ENCODE assay signal across 16 cellular contexts in genomic region chr18:22681912-22682311, GRCh38.
DNase-seq lines count a peak whose midpoint lies in the region; ATAC-seq and TF ChIP-seq lines count a peak whose summit lies in the region.
"Had no signal": no experiment of that assay in that cellular context is flagged by ENCODE, and none has a peak within 500 bp of the region (broad histone marks: within the 10 kb centered on the region; RNA-seq: fewer than 3 reads in every experiment).

No MANE protein-coding gene starts in this region.

- no peak overlapping the region for H3K27ac Mint-ChIP-seq in GM23338
- peak overlapping the region; percentile 52 for H3K27ac Mint-ChIP-seq in chondrocyte (ENCODE audit: unreplicated experiment)
- H3K27ac Mint-ChIP-seq: CD4-positive, alpha-beta T cell had no signal

- no peak overlapping the region for H3K4me3 ChIP-seq in GM23338
- H3K4me3 ChIP-seq in stomach, result no peak overlapping the region
- no peak overlapping the region for H3K4me3 ChIP-seq in MG63
- H3K4me3 ChIP-seq: HAP-1 had no signal

- TF ChIP-seq POLR2A in stomach (IDR thresholded peaks at IDR 0.05), result no peak

- 0 out of 2 replicates have a peak, but pooled peaks cover 4% of the 10 kb centered on the region for H3K9me2 ChIP-seq in GM23338 (ENCODE audit: insufficient read depth)

- no peaks in the 10 kb centered on the region for H3K79me2 ChIP-seq in GM23338 (replicated peaks; ENCODE audit: insufficient read depth)

- H3K4me1 ChIP-seq in GM23338 (ENCODE audit: insufficient read depth) (no peaks in the 10 kb centered on the region), stomach (peaks cover 6 to 50% (median 41%) of the 10 kb centered on the region in 4 donors)
- H3K4me1 ChIP-seq: BE2C, HAP-1 had no signal

- H3K9me3 ChIP-seq in stomach (no peaks in the 10 kb centered on the region), MG63 (no peaks in the 10 kb centered on the region)
- H3K9me3 ChIP-seq: BE2C, HAP-1 had no signal

- H3K27me3 Mint-ChIP-seq in GM23338 (ENCODE audit: insufficient read depth, low read depth, poor library complexity) (no peaks in the 10 kb centered on the region), chondrocyte (ENCODE audit: low read depth) (no peaks in the 10 kb centered on the region)

- peaks cover 2% of the 10 kb centered on the region; the same call in 1 of the 3 replicates for H3K36me3 Mint-ChIP-seq in GM23338 (ENCODE audit: low read depth)
- H3K36me3 Mint-ChIP-seq in chondrocyte (ENCODE audit: low read depth), result no peaks in the 10 kb centered on the region

- intact Hi-C loops in stomach (cut with DNase I; ENCODE audit: low total_unique reads), result no loop called here

- 21 to 32% (median 27%) methylated on average over 2 of the region's 2 CpGs for WGBS in stomach, 5 donors

- H2AFZ ChIP-seq in GM23338, result peak overlapping the region; percentile 76

- no peaks in the 10 kb centered on the region for H3K4me1 Mint-ChIP-seq in GM23338
- peaks cover 26% of the 10 kb centered on the region for H3K4me1 Mint-ChIP-seq in chondrocyte (ENCODE audit: low read depth)

- H3K9me3 Mint-ChIP-seq in GM23338 (peaks cover 7% of the 10 kb centered on the region; the same call in 2 of the 3 replicates), chondrocyte (ENCODE audit: low read depth) (peaks cover 4% of the 10 kb centered on the region)
- H3K9me3 Mint-ChIP-seq: CD4-positive, alpha-beta T cell had no signal

- H4K20me1 ChIP-seq in GM23338 (replicated peaks; ENCODE audit: insufficient read depth), result no peaks in the 10 kb centered on the region

- no peaks in the 10 kb centered on the region for H3F3A ChIP-seq in GM23338 (replicated peaks; ENCODE audit: low read depth)

- no peak overlapping the region for H3K4me2 ChIP-seq in GM23338

- H3K4me3 Mint-ChIP-seq in GM23338 (no peak overlapping the region), chondrocyte (ENCODE audit: unreplicated experiment) (no peak overlapping the region)
- H3K4me3 Mint-ChIP-seq: CD4-positive, alpha-beta T cell had no signal

- H3K36me3 ChIP-seq in GM23338 (ENCODE audit: insufficient read depth) (no peaks in the 10 kb centered on the region), stomach (no peaks in the 10 kb centered on the region), MG63 (no peaks in the 10 kb centered on the region)
- H3K36me3 ChIP-seq: BE2C, HAP-1 had no signal

- TF ChIP-seq CTCF in GM23338 (conservative IDR thresholded peaks at IDR 0.05; ENCODE audit: low read depth in 2 of 2) (no peak), chondrocyte (IDR thresholded peaks at IDR 0.05) (no peak), stomach (IDR thresholded peaks at IDR 0.05) (no peak)

- no peak for TF ChIP-seq EP300 in stomach (IDR thresholded peaks at IDR 0.05)

- no peak for ATAC-seq in GM23338
- no peak for ATAC-seq in GM18858 (IDR thresholded peaks at IDR 0.05; ENCODE audit: unreplicated experiment)

- DNase-seq in GM23338 (ENCODE audit: low spot score) (no peak), chondrocyte (ENCODE audit: low spot score) (no peak), left kidney (ENCODE audit: low read depth, low spot score) (peak; percentile 30), stomach (no peak), DMS53 treated with DMSO at 0.1 percent for 48 hours (lab: John Stamatoyannopoulos, UW; ENCODE audit: unreplicated experiment) (no peak), MG63 (no peak)
- no peak for DNase-seq in stimulated activated naive CD4-positive, alpha-beta T cell (lab: John Stamatoyannopoulos, UW)
- DNase-seq: BE2C; CD4-positive, alpha-beta T cell; DMS79 treated with DMSO at 0.1 percent for 48 hours; NCI-H1417; NCI-H1930; NCI-H69 had no signal

- H3K27me3 ChIP-seq in GM23338 (ENCODE audit: insufficient read depth) (no peaks in the 10 kb centered on the region), stomach (no peaks in the 10 kb centered on the region), MG63 (no peaks in the 10 kb centered on the region)
- H3K27me3 ChIP-seq: BE2C had no signal

- H3K27ac ChIP-seq in GM23338 (ENCODE audit: low read depth), result no peak overlapping the region
- H3K27ac ChIP-seq in stomach, result peak overlapping the region in 4 of 5 donors; percentile 74 to 81 (median 79)
- H3K27ac ChIP-seq: RWPE1 had no signal

TF ChIP-seq in GM23338, 12 proteins besides CTCF, POLR2A, EP300 and RAD21:
- TF ChIP-seq REST (IDR thresholded peaks at IDR 0.05; ENCODE audit: unreplicated experiment), result no peak
- no peak for TF ChIP-seq CREB1 (CRISPR knock-in tag; IDR thresholded peaks at IDR 0.05; ENCODE audit: low read depth)
- TF ChIP-seq STAT1 (IDR thresholded peaks at IDR 0.05; ENCODE audit: unreplicated experiment), result no peak
- no peak for TF ChIP-seq ZNF331 (CRISPR knock-in tag; IDR thresholded peaks at IDR 0.05; ENCODE audit: low read depth)
- no peak for TF ChIP-seq NANOG (IDR thresholded peaks at IDR 0.05; ENCODE audit: borderline replicate concordance)
- TF ChIP-seq EZH2 (IDR thresholded peaks at IDR 0.05; ENCODE audit: low read depth, unreplicated experiment), result no peak
- TF ChIP-seq ETS1 (IDR thresholded peaks at IDR 0.05), result no peak
- no peak for TF ChIP-seq JUNB (IDR thresholded peaks at IDR 0.05; ENCODE audit: unreplicated experiment)
